20 cellular contexts compared by ENCODE assay signal in the genomic region with DNA sequence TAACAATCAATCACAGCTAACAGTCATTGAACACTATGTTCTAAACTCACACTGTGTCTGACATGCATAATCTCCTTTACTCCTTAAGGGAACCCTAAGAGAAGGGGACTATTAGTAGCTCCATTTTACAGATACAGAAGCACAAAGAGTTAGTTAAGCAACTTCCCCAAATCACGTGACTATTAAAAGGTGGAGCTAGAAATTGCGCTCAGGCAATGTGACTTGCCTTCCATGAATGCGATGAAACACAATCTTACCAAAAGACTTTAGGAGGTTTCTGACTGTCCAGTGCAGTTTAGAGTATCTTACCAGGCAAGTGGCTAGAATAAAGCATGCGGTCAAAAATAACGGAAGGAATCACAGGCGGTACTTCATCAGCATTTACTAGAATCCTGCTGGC.
"Had no signal": no experiment of that assay in that cellular context is flagged by ENCODE, and none has a peak within 500 bp of the region (broad histone marks: within the 10 kb centered on the region; RNA-seq: fewer than 3 reads in every experiment).

No MANE protein-coding gene starts in this region.

- H3K27me3 ChIP-seq: brain microvascular endothelial cell, pancreas, sigmoid colon, testis, upper lobe of left lung had no signal

- FAIRE-seq: endometrium, pancreas, TTC549 had no signal

- ATAC-seq: activated T-cell treated with anti-CD3 and anti-CD28 coated beads, Interleukin-2, amount 50 U/mL, for 4 hours; natural killer cell; pancreas; stimulated activated memory B cell treated with anti-CD40 and anti-IgM and Interleukin-4, amounts not matched to agents 10 μg/mL and 1 μg/mL and 100 μg/mL, for 72 hours had no signal

- H3K4me3 ChIP-seq: coronary artery, pancreas, sigmoid colon, spleen, testis, upper lobe of left lung had no signal

- H3K4me1 ChIP-seq: pancreas, testis had no signal

- H3K36me3 ChIP-seq: brain microvascular endothelial cell, neutrophil, pancreas, sigmoid colon, spleen, upper lobe of left lung had no signal

- H3K9me3 ChIP-seq: neutrophil, pancreas, sigmoid colon, spleen, testis, upper lobe of left lung had no signal

- H3K27ac ChIP-seq: brain microvascular endothelial cell, coronary artery, neutrophil, pancreas, testis, upper lobe of left lung had no signal

- DNase-seq: activated CD4-positive, alpha-beta T cell treated with anti-CD3 and anti-CD28 coated beads, Interleukin-2, amount 10 ng/mL, durations not matched to agents 24 days and 14 days; activated CD8-positive, alpha-beta memory T cell treated with anti-CD3 and anti-CD28 coated beads, Interleukin-2, amount 50 U/mL, for 4 hours; activated naive CD4-positive, alpha-beta T cell treated with anti-CD3 and anti-CD28 coated beads for 36 hours; activated T-cell treated with anti-CD3 and anti-CD28 coated beads, Interleukin-2, amount 50 U/mL, for 4 hours; anterior cingulate cortex; brain microvascular endothelial cell; natural killer cell; pancreas; sigmoid colon; spleen; stimulated activated CD4-positive, alpha-beta T cell treated with anti-CD3 and anti-CD28 coated beads, Interleukin-4, amount 100 ng/mL, for 4 hours; SW 1271; T-helper 2 cell; testis; upper lobe of left lung had no signal
